1 cellular context compared by ENCODE assay signal in genomic region chr6:43575772-43576551, GRCh38.
TF ChIP-seq lines count a peak whose summit lies in the region.

Gene POLH (plus strand): TSS chr6:43576185. CDS start chr6:43582320, 6,135 bp downstream.
Gene XPO5 (minus strand): TSS chr6:43576038. CDS start chr6:43575864, 174 bp downstream.

TF ChIP-seq in HepG2, 621 proteins besides CTCF, POLR2A, EP300 and RAD21 (continued from another document and continues in another):
- TF ChIP-seq TRAFD1 (CRISPR knock-in tag; IDR thresholded peaks at IDR 0.05; ENCODE audit: borderline replicate concordance) (0 out of 2 replicates have a peak, but pooled peaks have one; percentile 78), RBM39 (IDR thresholded peaks at IDR 0.05; ENCODE audit: low read depth, low read length, poor library complexity, severe bottlenecking) (peak; percentile 46), LCORL (IDR thresholded peaks at IDR 0.05) (no peak), LCORL (CRISPR knock-in tag; IDR thresholded peaks at IDR 0.05) (peak; percentile 81), MATR3 (CRISPR knock-in tag; IDR thresholded peaks at IDR 0.05) (no peak), SNAI1 (CRISPR knock-in tag; IDR thresholded peaks at IDR 0.05; ENCODE audit: borderline replicate concordance) (peak; percentile 90), SALL2 (CRISPR knock-in tag; IDR thresholded peaks at IDR 0.05) (peak; percentile 98), CSRNP1 (CRISPR knock-in tag; IDR thresholded peaks at IDR 0.05) (peak; percentile 96), GABPB1 (CRISPR knock-in tag; IDR thresholded peaks at IDR 0.05) (peak; percentile 93), E2F1 (CRISPR knock-in tag; IDR thresholded peaks at IDR 0.05) (peak; percentile 96), ZNF816 (CRISPR knock-in tag; IDR thresholded peaks at IDR 0.05; ENCODE audit: borderline replicate concordance) (peak; percentile 65; the same call in 1 of the 2 replicates), MAFG (CRISPR knock-in tag; IDR thresholded peaks at IDR 0.05) (0 out of 2 replicates have a peak, but pooled peaks have one; percentile 37), ZIK1 (CRISPR knock-in tag; IDR thresholded peaks at IDR 0.05; ENCODE audit: borderline replicate concordance, low read depth) (peak; percentile 97), IRF2 (CRISPR knock-in tag; IDR thresholded peaks at IDR 0.05) (peak; percentile 89), FOXM1 (CRISPR knock-in tag; IDR thresholded peaks at IDR 0.05) (0 out of 2 replicates have a peak, but pooled peaks have one; percentile 26), SMYD3 (CRISPR knock-in tag; IDR thresholded peaks at IDR 0.05) (peak; percentile 93), BATF2 (CRISPR knock-in tag; IDR thresholded peaks at IDR 0.05) (peak; percentile 84), ZNF543 (CRISPR knock-in tag; IDR thresholded peaks at IDR 0.05) (peak; percentile 86), ZNF777 (CRISPR knock-in tag; IDR thresholded peaks at IDR 0.05) (peak; percentile 74), ZBED4 (CRISPR knock-in tag; IDR thresholded peaks at IDR 0.05; ENCODE audit: borderline replicate concordance) (peak; percentile 52), FOXP4 (CRISPR knock-in tag; IDR thresholded peaks at IDR 0.05) (peak; percentile 20; the same call in 1 of the 2 replicates), ZNF574 (CRISPR knock-in tag; IDR thresholded peaks at IDR 0.05) (peak; percentile 93), ZNF800 (CRISPR knock-in tag; IDR thresholded peaks at IDR 0.05) (peak; percentile 77), ZNF180 (CRISPR knock-in tag; IDR thresholded peaks at IDR 0.05; ENCODE audit: borderline replicate concordance, low read depth) (0 out of 2 replicates have a peak, but pooled peaks have one; percentile 78), SATB2 (CRISPR knock-in tag; IDR thresholded peaks at IDR 0.05) (peak; percentile 90), NFKB2 (CRISPR knock-in tag; IDR thresholded peaks at IDR 0.05; ENCODE audit: borderline replicate concordance) (peak; percentile 95), SRSF4 (IDR thresholded peaks at IDR 0.05; ENCODE audit: low read depth, low read length, poor library complexity, severe bottlenecking) (no peak), TBP (CRISPR knock-in tag; IDR thresholded peaks at IDR 0.05) (peak; percentile 63; the same call in 1 of the 2 replicates), HOXA3 (CRISPR knock-in tag; IDR thresholded peaks at IDR 0.05) (peak; percentile 92)
- TF ChIP-seq, protein P1, sequence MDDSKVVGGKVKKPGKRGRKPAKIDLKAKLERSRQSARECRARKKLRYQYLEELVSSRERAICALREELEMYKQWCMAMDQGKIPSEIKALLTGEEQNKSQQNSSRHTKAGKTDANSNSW (CRISPR knock-in tag; IDR thresholded peaks at IDR 0.05; ENCODE audit: borderline replicate concordance) = 0 out of 2 replicates have a peak, but pooled peaks have one; percentile 44
- TF ChIP-seq, protein P2, sequence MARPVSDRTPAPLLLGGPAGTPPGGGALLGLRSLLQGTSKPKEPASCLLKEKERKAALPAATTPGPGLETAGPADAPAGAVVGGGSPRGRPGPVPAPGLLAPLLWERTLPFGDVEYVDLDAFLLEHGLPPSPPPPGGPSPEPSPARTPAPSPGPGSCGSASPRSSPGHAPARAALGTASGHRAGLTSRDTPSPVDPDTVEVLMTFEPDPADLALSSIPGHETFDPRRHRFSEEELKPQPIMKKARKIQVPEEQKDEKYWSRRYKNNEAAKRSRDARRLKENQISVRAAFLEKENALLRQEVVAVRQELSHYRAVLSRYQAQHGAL (CRISPR knock-in tag; IDR thresholded peaks at IDR 0.05; ENCODE audit: not compliant biosample characterization) = peak; percentile 67
- TF ChIP-seq, protein P3, sequence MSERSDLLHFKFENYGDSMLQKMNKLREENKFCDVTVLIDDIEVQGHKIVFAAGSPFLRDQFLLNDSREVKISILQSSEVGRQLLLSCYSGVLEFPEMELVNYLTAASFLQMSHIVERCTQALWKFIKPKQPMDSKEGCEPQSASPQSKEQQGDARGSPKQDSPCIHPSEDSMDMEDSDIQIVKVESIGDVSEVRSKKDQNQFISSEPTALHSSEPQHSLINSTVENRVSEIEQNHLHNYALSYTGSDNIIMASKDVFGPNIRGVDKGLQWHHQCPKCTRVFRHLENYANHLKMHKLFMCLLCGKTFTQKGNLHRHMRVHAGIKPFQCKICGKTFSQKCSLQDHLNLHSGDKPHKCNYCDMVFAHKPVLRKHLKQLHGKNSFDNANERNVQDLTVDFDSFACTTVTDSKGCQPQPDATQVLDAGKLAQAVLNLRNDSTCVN (CRISPR knock-in tag; IDR thresholded peaks at IDR 0.05; ENCODE audit: borderline replicate concordance) = peak; percentile 20; the same call in 1 of the 2 replicates
- TF ChIP-seq, protein P4, sequence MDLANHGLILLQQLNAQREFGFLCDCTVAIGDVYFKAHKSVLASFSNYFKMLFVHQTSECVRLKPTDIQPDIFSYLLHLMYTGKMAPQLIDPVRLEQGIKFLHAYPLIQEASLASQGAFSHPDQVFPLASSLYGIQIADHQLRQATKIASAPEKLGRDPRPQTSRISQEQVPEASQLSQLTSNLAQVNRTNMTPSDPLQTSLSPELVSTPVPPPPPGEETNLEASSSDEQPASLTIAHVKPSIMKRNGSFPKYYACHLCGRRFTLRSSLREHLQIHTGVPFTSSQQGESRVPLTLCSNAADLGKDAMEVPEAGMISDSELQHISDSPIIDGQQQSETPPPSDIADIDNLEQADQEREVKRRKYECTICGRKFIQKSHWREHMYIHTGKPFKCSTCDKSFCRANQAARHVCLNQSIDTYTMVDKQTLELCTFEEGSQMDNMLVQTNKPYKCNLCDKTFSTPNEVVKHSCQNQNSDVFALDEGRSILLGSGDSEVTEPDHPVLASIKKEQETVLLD (CRISPR knock-in tag; IDR thresholded peaks at IDR 0.05; ENCODE audit: low read depth) = peak; percentile 93
